ENCODE assay signal across 1 cellular context in the genomic region with DNA sequence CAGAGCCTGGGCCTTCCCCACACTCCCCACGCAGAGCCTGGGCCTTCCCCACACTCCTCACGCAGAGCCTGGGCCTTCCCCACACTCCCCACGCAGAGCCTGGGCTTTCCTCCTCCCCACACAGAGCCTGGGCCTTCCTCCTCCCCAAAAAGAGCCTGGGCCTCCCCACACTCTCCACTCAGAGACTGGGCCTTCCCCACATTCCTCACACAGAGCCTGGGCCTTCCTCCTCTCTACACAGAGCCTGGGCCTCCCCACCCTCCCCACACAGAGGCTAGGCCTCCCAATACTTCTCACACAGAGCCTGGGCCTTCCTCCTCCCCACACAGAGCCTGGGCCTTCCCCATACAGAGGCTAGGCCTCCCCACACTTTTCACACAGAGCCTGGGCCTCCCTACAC.
TF ChIP-seq lines count a peak whose summit lies in the region.

No MANE protein-coding gene starts in this region.

TF ChIP-seq in GM23338, 12 proteins besides CTCF, POLR2A, EP300 and RAD21 (continued from another document):
- TF ChIP-seq ZNF462 (CRISPR knock-in tag; IDR thresholded peaks at IDR 0.05), result no peak
- TF ChIP-seq EZH2phosphoT487 (IDR thresholded peaks at IDR 0.05; ENCODE audit: unreplicated experiment), result no peak
- TF ChIP-seq POLR2AphosphoS5 (IDR thresholded peaks at IDR 0.05; ENCODE audit: low read depth), result no peak
- TF ChIP-seq ZNF114 (CRISPR knock-in tag; IDR thresholded peaks at IDR 0.05), result no peak
- TF ChIP-seq STAT1 (IDR thresholded peaks at IDR 0.05; ENCODE audit: unreplicated experiment), result no peak
- TF ChIP-seq, protein P1, sequence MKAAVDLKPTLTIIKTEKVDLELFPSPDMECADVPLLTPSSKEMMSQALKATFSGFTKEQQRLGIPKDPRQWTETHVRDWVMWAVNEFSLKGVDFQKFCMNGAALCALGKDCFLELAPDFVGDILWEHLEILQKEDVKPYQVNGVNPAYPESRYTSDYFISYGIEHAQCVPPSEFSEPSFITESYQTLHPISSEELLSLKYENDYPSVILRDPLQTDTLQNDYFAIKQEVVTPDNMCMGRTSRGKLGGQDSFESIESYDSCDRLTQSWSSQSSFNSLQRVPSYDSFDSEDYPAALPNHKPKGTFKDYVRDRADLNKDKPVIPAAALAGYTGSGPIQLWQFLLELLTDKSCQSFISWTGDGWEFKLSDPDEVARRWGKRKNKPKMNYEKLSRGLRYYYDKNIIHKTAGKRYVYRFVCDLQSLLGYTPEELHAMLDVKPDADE (IDR thresholded peaks at IDR 0.05), result no peak
- TF ChIP-seq ZNF331 (CRISPR knock-in tag; IDR thresholded peaks at IDR 0.05; ENCODE audit: low read depth), result no peak
- TF ChIP-seq NANOG (IDR thresholded peaks at IDR 0.05; ENCODE audit: borderline replicate concordance), result no peak
TF ChIP-seq in GM23338: peak in this region for 0.
